Comparison of ENCODE assay signal across 22 cellular contexts in the genomic region with DNA sequence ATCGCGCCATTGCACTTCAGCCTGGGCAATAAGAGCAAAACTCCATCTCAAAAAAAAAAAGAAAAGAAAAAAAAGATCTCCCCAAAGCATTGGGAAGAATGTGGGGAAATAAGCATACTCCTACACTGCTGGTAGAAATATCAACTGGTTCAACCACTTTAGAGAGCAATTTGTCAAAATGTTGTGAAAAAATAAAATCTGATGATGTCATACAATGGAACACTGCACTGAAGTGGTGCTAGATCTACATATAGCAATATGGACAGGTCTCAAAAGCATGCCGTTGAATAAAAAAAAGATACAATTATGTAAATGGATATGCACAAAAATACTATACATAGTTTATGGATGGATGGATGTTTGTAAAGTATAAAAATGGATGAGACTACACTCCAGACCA. TPM values are rescaled to one million over a fixed set of nuclear protein-coding genes. Genes with fewer than 3 reads are reported as not detected.
DNase-seq lines count a peak whose midpoint lies in the region; ATAC-seq, FAIRE-seq and TF ChIP-seq lines count a peak whose summit lies in the region.
"Had no signal": no experiment of that assay in that cellular context is flagged by ENCODE, and none has a peak within 500 bp of the region (broad histone marks: within the 10 kb centered on the region; RNA-seq: fewer than 3 reads in every experiment).

No MANE protein-coding gene starts in this region.

- no peak for TF ChIP-seq RAD21 in HepG2 (CRISPR knock-in tag; IDR thresholded peaks at IDR 0.05)

- H3K27ac ChIP-seq in HepG2 (ENCODE audit: extremely low read length, insufficient read depth, low read length): no peak overlapping the region
- no peak overlapping the region for H3K27ac ChIP-seq in right lobe of liver
- H3K27ac ChIP-seq: 22Rv1; BLaER1 treated with 17β-estradiol and CSF1 and Interleukin-3, amounts not matched to agents 10 nM and 100 nM had no signal

- no peak overlapping the region for H3K9ac ChIP-seq in HepG2 (ENCODE audit: insufficient read depth, low read depth, low read length)
- H3K9ac ChIP-seq: BLaER1 treated with 17β-estradiol and CSF1 and Interleukin-3, amounts not matched to agents 10 nM and 100 nM had no signal

- H3K9me3 ChIP-seq in HepG2 (ENCODE audit: low read length) (no peaks in the 10 kb centered on the region), right lobe of liver (no peaks in the 10 kb centered on the region)
- H3K9me3 ChIP-seq: BE2C had no signal

- DNase-seq in HepG2 (ENCODE audit: low spot score) (no peak), right lobe of liver (no peak), activated B cell treated with CpG ODN at 0.5 μM for 24 hours (no peak), memory B cell (ENCODE audit: low spot score in 2 of 2) (no peak), UCSD-AML1 (lab: John Stamatoyannopoulos, UW; ENCODE audit: unreplicated experiment) (no peak), amniotic stem cell (lab: John Stamatoyannopoulos, UW) (no peak)
- DNase-seq: BE2C; CD4-positive, alpha-beta T cell; CD8-positive, alpha-beta memory T cell; DMS53; DMS79 treated with DMSO at 0.1 percent for 48 hours; GF-D8; H9; HFFc6 had no signal

- H3K4me2 ChIP-seq in HepG2 (ENCODE audit: low read depth, low read length): no peak overlapping the region
- H3K4me2 ChIP-seq: BLaER1 treated with 17β-estradiol and CSF1 and Interleukin-3, amounts not matched to agents 10 nM and 100 nM; GM23338 had no signal

- no peaks in the 10 kb centered on the region for H3K27me3 ChIP-seq in HepG2 (ENCODE audit: control insufficient read depth in 1 of 2, insufficient read depth in 2 of 2, low read length in 2 of 2)
- peaks cover 0 to 2% of the 10 kb centered on the region in 2 donors for H3K27me3 ChIP-seq in right lobe of liver
- H3K27me3 ChIP-seq: BE2C had no signal

- H3K27ac Mint-ChIP-seq in activated B cell treated with CpG ODN at 0.5 μM for 24 hours: peak overlapping the region; percentile 60
- H3K27ac Mint-ChIP-seq in memory B cell: peak overlapping the region; percentile 79
- H3K27ac Mint-ChIP-seq: CD14-positive monocyte; CD4-positive, alpha-beta T cell; GM23338; H9; HFFc6 had no signal

- WGBS in HepG2 (ENCODE audit: low lambda C conversion rate): 63% methylated on average over 3 of the region's 3 CpGs
- whole genome bisulfite sequencing in right lobe of liver (ENCODE audit: insufficient coverage, low coverage, low lambda C conversion rate, missing lambda C conversion rate): 73% methylated on average over 3 of the region's 3 CpGs

- no peak for FAIRE-seq in HepG2 (lab: Jason Lieb, UNC)
- FAIRE-seq: A204.1 had no signal

- H3K4me1 Mint-ChIP-seq in activated B cell treated with CpG ODN at 0.5 μM for 24 hours: peaks cover 10% of the 10 kb centered on the region
- peaks cover 7% of the 10 kb centered on the region for H3K4me1 Mint-ChIP-seq in memory B cell
- H3K4me1 Mint-ChIP-seq: CD8-positive, alpha-beta memory T cell; GM23338; H9 had no signal

- CTCF ChIA-PET in HepG2 (lab: Yijun Ruan, JAX; ENCODE audit: low intra/inter-chr PET ratio, low total read pairs): no interaction called here
- CTCF ChIA-PET in activated B cell treated with CpG ODN at 0.5 μM for 24 hours (lab: Charles Lee): interaction anchor here (1.8 kb wide), 1 partner anchor 21 kb away, joined by 5 read pairs; no protein-coding TSS in a partner anchor

- H3K36me3 Mint-ChIP-seq in activated B cell treated with CpG ODN at 0.5 μM for 24 hours (ENCODE audit: low read depth) (no peaks in the 10 kb centered on the region), memory B cell (no peaks in the 10 kb centered on the region)
- H3K36me3 Mint-ChIP-seq: CD14-positive monocyte had no signal

- intact Hi-C loops in HepG2 (cut with micrococcal nuclease; ENCODE audit: unreplicated experiment): no loop called here
- intact Hi-C loops in right lobe of liver (cut with DNase I): no loop called here
- intact Hi-C loops in activated B cell treated with CpG ODN at 0.5 μM for 24 hours (cut with micrococcal nuclease): loop anchor here (1.0 kb wide), 2 partner anchors 9 to 19 kb away; partner anchors contain the start of gene HUWE1

- TF ChIP-seq CTCF in HepG2 (CRISPR knock-in tag; IDR thresholded peaks at IDR 0.05): no peak
- no peak for TF ChIP-seq CTCF in right lobe of liver (IDR thresholded peaks at IDR 0.05)
- no peak for TF ChIP-seq CTCF in activated B cell treated with CpG ODN at 0.5 μM for 24 hours (IDR thresholded peaks at IDR 0.05)

- POLR2A ChIA-PET in HepG2 (lab: Yijun Ruan, JAX): no interaction called here
- POLR2A ChIA-PET in activated B cell treated with CpG ODN at 0.5 μM for 24 hours (lab: Charles Lee): interaction anchor here (1.2 to 1.3 kb wide), 3 partner anchors 10 to 21 kb away, joined by 4 to 15 read pairs (median 11); partner anchors contain the start of gene HUWE1

- in situ Hi-C loops in HepG2 (cut with HindIII; ENCODE audit: extremely low pct_ligation_motif_present, low pct_unique_long_range_greater_than_20kb): no loop called here

- no TSS peak for BruUV-seq in HepG2 (replicated peaks; lab: Mats Ljungman, UMichigan)

- H3K9me3 Mint-ChIP-seq in activated B cell treated with CpG ODN at 0.5 μM for 24 hours (peaks cover 2% of the 10 kb centered on the region), memory B cell (peaks cover 2% of the 10 kb centered on the region)
- H3K9me3 Mint-ChIP-seq: CD8-positive, alpha-beta memory T cell; HFFc6 had no signal

- H3K4me1 ChIP-seq in HepG2 (ENCODE audit: insufficient read depth, low read length) (no peaks in the 10 kb centered on the region), right lobe of liver (no peaks in the 10 kb centered on the region)
- H3K4me1 ChIP-seq: BE2C had no signal

- no peak overlapping the region for H2AFZ ChIP-seq in HepG2 (ENCODE audit: low read length)
- H2AFZ ChIP-seq: GM23338 had no signal

- H3K36me3 ChIP-seq in HepG2 (replicated peaks in 1 of 2; ENCODE audit: control insufficient read depth in 1 of 2, insufficient read depth in 2 of 2, low read length in 2 of 2) (no peaks in the 10 kb centered on the region), right lobe of liver (no peaks in the 10 kb centered on the region)
- H3K36me3 ChIP-seq: BE2C; BLaER1 treated with 17β-estradiol and CSF1 and Interleukin-3, amounts not matched to agents 10 nM and 100 nM had no signal

- TF ChIP-seq POLR2A in HepG2 (IDR thresholded peaks at IDR 0.05; ENCODE audit: insufficient read depth in 1 of 2, low read depth in 2 of 2, low read length in 2 of 2) (no peak), right lobe of liver (IDR thresholded peaks at IDR 0.05) (no peak)

- no peaks in the 10 kb centered on the region for H3K27me3 Mint-ChIP-seq in activated B cell treated with CpG ODN at 0.5 μM for 24 hours
- no peaks in the 10 kb centered on the region for H3K27me3 Mint-ChIP-seq in memory B cell
- H3K27me3 Mint-ChIP-seq: CD4-positive, alpha-beta T cell; CD8-positive, alpha-beta memory T cell had no signal

- H3K79me2 ChIP-seq in HepG2 (ENCODE audit: insufficient read depth, low read length): no peaks in the 10 kb centered on the region

- H4K20me1 ChIP-seq in HepG2 (ENCODE audit: insufficient read depth, low read length): no peaks in the 10 kb centered on the region
- H4K20me1 ChIP-seq: BLaER1 treated with 17β-estradiol and CSF1 and Interleukin-3, amounts not matched to agents 10 nM and 100 nM had no signal

- no peak overlapping the region for H3K4me3 ChIP-seq in HepG2 (replicated peaks in 1 of 3; ENCODE audit: insufficient read depth in 1 of 3, low read depth in 2 of 3, low read length in 3 of 3)
- H3K4me3 ChIP-seq in right lobe of liver: no peak overlapping the region
- H3K4me3 ChIP-seq: BLaER1 treated with 17β-estradiol and CSF1 and Interleukin-3, amounts not matched to agents 10 nM and 100 nM; GM23338 had no signal

- no peak overlapping the region for H3K4me3 Mint-ChIP-seq in activated B cell treated with CpG ODN at 0.5 μM for 24 hours
- H3K4me3 Mint-ChIP-seq in memory B cell: no peak overlapping the region
- H3K4me3 Mint-ChIP-seq: CD14-positive monocyte; CD4-positive, alpha-beta T cell; CD8-positive, alpha-beta memory T cell; GM23338; H9; HFFc6 had no signal

- TF ChIP-seq EP300 in HepG2 (IDR thresholded peaks at IDR 0.05; ENCODE audit: low read depth in 2 of 2, low read length in 2 of 2): no peak
- no peak for TF ChIP-seq EP300 in HepG2 (CRISPR knock-in tag; IDR thresholded peaks at IDR 0.05; ENCODE audit: borderline replicate concordance)

- no peak for ATAC-seq in HepG2
- no peak for ATAC-seq in right lobe of liver
- ATAC-seq in activated B cell treated with CpG ODN at 0.5 μM for 24 hours (ENCODE audit: low read depth): no peak
- ATAC-seq in memory B cell (ENCODE audit: low read depth): no peak
- no peak for ATAC-seq in GM21619 (IDR thresholded peaks at IDR 0.05; ENCODE audit: unreplicated experiment)
- no peak for ATAC-seq in HG02840 (IDR thresholded peaks at IDR 0.05; ENCODE audit: low FRiP score, unreplicated experiment)
- ATAC-seq: GM23338, HCT116 had no signal

TF ChIP-seq in HepG2, 621 proteins besides CTCF, POLR2A, EP300 and RAD21 (continues in another document):
- TF ChIP-seq ZNF883 (CRISPR knock-in tag; IDR thresholded peaks at IDR 0.05; ENCODE audit: not compliant biosample characterization): no peak
- no peak for TF ChIP-seq ZNF674 (CRISPR knock-in tag; IDR thresholded peaks at IDR 0.05; ENCODE audit: low read depth)

RNA-seq across cellular contexts. Expression of gene HUWE1, which starts 18.3 kb away (rescaled TPM):
- total RNA-seq in HepG2 (2016; rRNA removed; fragmentation: Illumina TruSeq; extraction: Trizol) (68.1 and 96.6 TPM in 2 replicates), right lobe of liver (10 to 100 TPM; 68.0 to 93.5 (median 84.0) TPM), activated B cell treated with CpG ODN at 0.5 μM for 24 hours (236 and 257 TPM in 2 replicates)
- total RNA-seq in HepG2 (2016; cell fraction: cytosol; rRNA removed; fragmentation: Illumina TruSeq; extraction: Trizol; ENCODE audit: low read depth): 18.7 and 19.5 TPM in 2 replicates
- total RNA-seq in HepG2 (2016; cell fraction: insoluble cytoplasmic fraction; rRNA removed; fragmentation: Illumina TruSeq; extraction: Trizol): 63.7 and 85.8 TPM in 2 replicates
- 32.4 and 34.6 TPM in 2 replicates for total RNA-seq in HepG2 (2016; cell fraction: membrane; rRNA removed; fragmentation: Illumina TruSeq; extraction: Trizol)
- total RNA-seq in HepG2 (2016; cell fraction: nucleus; rRNA removed; fragmentation: Illumina TruSeq; extraction: Trizol): 88.7 and 97.2 TPM in 2 replicates
- 54.2 and 63.2 TPM in 2 replicates for polyA plus RNA-seq in HepG2 (2011; rRNA removed)
- polyA plus RNA-seq in HepG2 (2011; cell fraction: cytosol; rRNA removed): 32.4 and 38.8 TPM in 2 replicates
- 89.4 and 97.8 TPM in 2 replicates for polyA plus RNA-seq in HepG2 (2011; cell fraction: nucleus; rRNA removed)
- polyA plus RNA-seq in HepG2 (2012): 59.3 and 61.1 TPM in 2 replicates
- 2.8 and 2.9 TPM in 2 replicates for polyA plus RNA-seq in HepG2 (2016; cell fraction: cytosol; fragmentation: Illumina TruSeq; extraction: Trizol; ENCODE audit: low read depth)
- polyA plus RNA-seq in HepG2 (2016; cell fraction: insoluble cytoplasmic fraction; fragmentation: Illumina TruSeq; extraction: Trizol; ENCODE audit: low read depth): 49.2 and 61.3 TPM in 2 replicates
- 7.0 and 9.0 TPM in 2 replicates for polyA plus RNA-seq in HepG2 (2016; cell fraction: membrane; fragmentation: Illumina TruSeq; extraction: Trizol; ENCODE audit: low read depth)
- polyA plus RNA-seq in HepG2 (2016; cell fraction: nucleus; fragmentation: Illumina TruSeq; extraction: Trizol; ENCODE audit: insufficient read depth, low read depth): 115 and 144 TPM in 2 replicates
- polyA minus RNA-seq in HepG2 (2011; rRNA and poly(A)+ RNA removed; ENCODE audit: low replicate concordance): 297 and 529 TPM in 2 replicates
- 117 and 122 TPM in 2 replicates for polyA minus RNA-seq in HepG2 (2011; cell fraction: cytosol; rRNA and poly(A)+ RNA removed)
- polyA minus RNA-seq in HepG2 (2011; cell fraction: nucleus; rRNA and poly(A)+ RNA removed): 138 and 173 TPM in 2 replicates
